ENCODE assay signal across 8 cellular contexts in the genomic region with DNA sequence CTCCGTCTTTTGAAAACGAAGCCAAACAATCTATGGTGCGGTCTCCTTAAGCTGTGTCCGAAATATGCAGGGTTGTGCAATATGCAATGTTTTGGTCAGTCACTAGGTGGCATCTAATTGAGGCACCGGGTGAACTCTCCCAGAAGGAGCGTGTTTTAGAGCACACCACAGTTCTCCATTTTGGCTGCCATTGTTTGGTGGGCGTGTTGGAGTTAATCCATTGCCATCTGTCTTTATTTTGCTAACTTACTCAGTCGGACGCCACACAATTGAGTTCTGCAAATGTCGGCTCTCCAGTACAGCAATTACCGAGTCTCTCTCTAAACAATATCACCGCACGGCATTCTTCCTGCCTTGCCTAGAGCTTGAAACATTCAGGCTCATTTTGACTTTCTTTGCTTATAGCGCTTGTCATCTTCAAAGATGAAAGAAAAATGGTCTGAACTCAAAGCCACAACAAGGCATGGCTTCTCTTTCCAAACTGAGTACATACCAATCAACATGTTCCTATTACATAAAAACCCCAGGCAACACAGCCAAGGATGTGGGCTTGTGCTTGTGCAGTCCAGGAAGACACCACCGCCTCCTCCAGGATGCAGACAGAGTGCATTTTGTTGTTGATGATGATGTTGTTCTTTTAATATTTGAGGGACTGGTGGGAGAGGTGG.
A peak's percentile ranks its signal among the peaks of the same experiment; 100 is the strongest.
DNase-seq lines count a peak whose midpoint lies in the region; ATAC-seq and TF ChIP-seq lines count a peak whose summit lies in the region.

No MANE protein-coding gene starts in this region.

- no peaks in the 10 kb centered on the region for H3K9me2 ChIP-seq in GM23248 (ENCODE audit: insufficient read depth)

- H3K9ac ChIP-seq in GM23248 = peak overlapping the region; percentile 37; the same call in 1 of the 2 replicates

- H3K9me3 Mint-ChIP-seq in nephron = no peaks in the 10 kb centered on the region

- no peaks in the 10 kb centered on the region for H3K79me2 ChIP-seq in GM23248 (ENCODE audit: insufficient read depth)

- no peaks in the 10 kb centered on the region for H3K27me3 ChIP-seq in GM23248 (replicated peaks; ENCODE audit: insufficient read depth)

- ATAC-seq in GM18517 (IDR thresholded peaks at IDR 0.05; ENCODE audit: unreplicated experiment) (no peak), GM18858 (IDR thresholded peaks at IDR 0.05; ENCODE audit: unreplicated experiment) (no peak)

- H3K4me1 Mint-ChIP-seq in nephron = no peaks in the 10 kb centered on the region

- DNase-seq in AG09309 (ENCODE audit: low read depth) (peak; percentile 67), GM23248 (peak; percentile 90), NCI-H82 treated with DMSO at 0.1 percent for 48 hours (lab: John Stamatoyannopoulos, UW; ENCODE audit: unreplicated experiment) (peak; percentile 99), fibroblast of gingiva (ENCODE audit: low read depth) (peak; percentile 86)
- DNase-seq in activated T-cell treated with anti-CD3 and anti-CD28 coated beads, Interleukin-2, amount 50 U/mL, for 1 hour = peak; percentile 34

- TF ChIP-seq CTCF in AG09309 (IDR thresholded peaks at IDR 0.05; ENCODE audit: control insufficient read depth, insufficient read depth, low read depth, low read length, missing control alignments) (peak; percentile 75), nephron (IDR thresholded peaks at IDR 0.05; ENCODE audit: unreplicated experiment in 3 of 3) (peak; percentile 44 to 61 (median 48))

- peaks cover 6% of the 10 kb centered on the region for H3K27me3 Mint-ChIP-seq in nephron (ENCODE audit: low read depth)

- H3K9me3 ChIP-seq in GM23248 (ENCODE audit: low read depth) = no peaks in the 10 kb centered on the region

- peak overlapping the region; percentile 54 for H3K27ac ChIP-seq in GM23248

- H3K27ac Mint-ChIP-seq in nephron = peak overlapping the region in 2 of 3 experiments; percentile 16 to 30

- no peaks in the 10 kb centered on the region for H3K36me3 Mint-ChIP-seq in nephron (ENCODE audit: low read depth)

- no peaks in the 10 kb centered on the region for H3K36me3 ChIP-seq in GM23248 (ENCODE audit: low read depth)

- H2AFZ ChIP-seq in GM23248 = peak overlapping the region; percentile 84

- H3K4me2 ChIP-seq in GM23248 (ENCODE audit: unreplicated experiment) = peak overlapping the region; percentile 59

- H3K4me3 Mint-ChIP-seq in nephron = no peak overlapping the region

- 5 to 6% methylated on average over 15 of the region's 15 CpGs for WGBS in GM23248 (ENCODE audit: low coverage in 1 of 2, low lambda C conversion rate in 2 of 2, missing lambda C conversion rate in 2 of 2), 2 experiments

- peaks cover 5% of the 10 kb centered on the region; the same call in 1 of the 2 replicates for H3K4me1 ChIP-seq in GM23248 (ENCODE audit: insufficient read depth)

- H3F3A ChIP-seq in GM23248 (ENCODE audit: insufficient read depth) = peaks cover 28% of the 10 kb centered on the region

- in situ Hi-C loops in GM23248 (cut with MboI) = loop anchor here (25.0 kb wide), 1 partner anchor 246 kb away; no protein-coding TSS in a partner anchor

- no peaks in the 10 kb centered on the region for H4K20me1 ChIP-seq in GM23248 (ENCODE audit: insufficient read depth)

- H3K4me3 ChIP-seq in AG09309 (ENCODE audit: control insufficient read depth, low read depth, low read length) (no peak overlapping the region), GM23248 (peak overlapping the region; percentile 35)

Comparison
In these comparisons a context has a peak if more than half of its experiments do, and no peak if none do; other contexts are left out.
1. DNase-seq: peak in every context shown above with its lines; median percentile 99 in NCI-H82 treated with DMSO at 0.1 percent for 48 hours; 90 in GM23248; 86 in fibroblast of gingiva; 67 in AG09309; 34 in activated T-cell treated with anti-CD3 and anti-CD28 coated beads, Interleukin-2, amount 50 U/mL, for 1 hour.